ENCODE assay signal across 20 cellular contexts in genomic region chrX:2321411-2321810, GRCh38.
DNase-seq lines count a peak whose midpoint lies in the region; ATAC-seq, FAIRE-seq and TF ChIP-seq lines count a peak whose summit lies in the region.
"Had no signal": no experiment of that assay in that cellular context is flagged by ENCODE, and none has a peak within 500 bp of the region (broad histone marks: within the 10 kb centered on the region; RNA-seq: fewer than 3 reads in every experiment).

No MANE protein-coding gene starts in this region.

- FAIRE-seq in GM12891 (lab: Jason Lieb, UNC), result no peak

- H3K4me3 Mint-ChIP-seq in neural crest cell (peak overlapping the region; percentile 52), type B pancreatic cell (no peak overlapping the region)
- H3K4me3 Mint-ChIP-seq: activated CD8-positive, alpha-beta T cell treated with anti-CD3 and anti-CD28 coated beads for 36 hours had no signal

- H3K27me3 Mint-ChIP-seq in neural crest cell (ENCODE audit: low read depth) (no peaks in the 10 kb centered on the region), type B pancreatic cell (no peaks in the 10 kb centered on the region)
- H3K27me3 Mint-ChIP-seq: activated CD8-positive, alpha-beta T cell treated with anti-CD3 and anti-CD28 coated beads for 36 hours had no signal

- no peak for TF ChIP-seq CTCF in VCaP (conservative IDR thresholded peaks at IDR 0.05)
- no peak for TF ChIP-seq CTCF in neural crest cell (conservative IDR thresholded peaks at IDR 0.05)
- no peak for TF ChIP-seq CTCF in type B pancreatic cell (conservative IDR thresholded peaks at IDR 0.05)

- H3K36me3 Mint-ChIP-seq in neural crest cell (ENCODE audit: low read depth) (peaks cover 5% of the 10 kb centered on the region), type B pancreatic cell (peaks cover 4% of the 10 kb centered on the region)

- intact Hi-C loops in left ventricle myocardium superior (cut with micrococcal nuclease) (no loop called here), posterior vena cava (cut with DNase I) (no loop called here)

- no peak overlapping the region for H3K27ac Mint-ChIP-seq in neural crest cell (ENCODE audit: unreplicated experiment)
- peak overlapping the region; percentile 46 for H3K27ac Mint-ChIP-seq in type B pancreatic cell
- H3K27ac Mint-ChIP-seq: activated CD8-positive, alpha-beta T cell treated with anti-CD3 and anti-CD28 coated beads for 36 hours had no signal

- TF ChIP-seq POLR2A in GM12891 (IDR thresholded peaks at IDR 0.05; ENCODE audit: low read depth, low read length), result no peak

- ATAC-seq in left ventricle myocardium superior (peak; percentile 49), GM21515 (IDR thresholded peaks at IDR 0.05; ENCODE audit: unreplicated experiment) (no peak)
- ATAC-seq: activated CD4-positive, CD25-positive, alpha-beta regulatory T cell treated with anti-CD3 and anti-CD28 coated beads, Interleukin-2, amount 50 U/mL, for 24 hours; activated CD8-positive, alpha-beta T cell treated with anti-CD3 and anti-CD28 coated beads for 36 hours; left colon; SK-N-SH treated with all-trans-retinoic acid at 6 μM for 48 hours had no signal

- H3K9me3 Mint-ChIP-seq in neural crest cell (peaks cover 3% of the 10 kb centered on the region), type B pancreatic cell (peaks cover 5% of the 10 kb centered on the region)

- H3K4me1 Mint-ChIP-seq in neural crest cell, result peaks cover 47% of the 10 kb centered on the region
- peaks cover 16% of the 10 kb centered on the region for H3K4me1 Mint-ChIP-seq in type B pancreatic cell (ENCODE audit: unreplicated experiment)

- peak overlapping the region; percentile 37; the same call in 1 of the 2 replicates for H3K27ac ChIP-seq in VCaP

- DNase-seq in left ventricle myocardium superior (no peak), neural crest cell (ENCODE audit: low read depth, low spot score) (no peak), type B pancreatic cell (ENCODE audit: extremely low spot score, unreplicated experiment) (no peak), posterior vena cava (ENCODE audit: low spot score) (no peak), GM12891 (ENCODE audit: insufficient read length, low spot score) (no peak)
- DNase-seq: activated CD8-positive, alpha-beta T cell treated with anti-CD3 and anti-CD28 coated beads for 36 hours; activated gamma-delta T cell treated with Interleukin-2 at 50 U/mL for 16 hours; activated T-cell treated with anti-CD3 and anti-CD28 coated beads for 4 hours; DMS79; left colon; NCI-H146; NCI-H2171; NCI-H524; occipital lobe; RPMI8226; T-helper 9 cell had no signal

TF ChIP-seq in GM12891, 5 proteins besides CTCF, POLR2A, EP300 and RAD21:
- TF ChIP-seq POLR2AphosphoS5 (IDR thresholded peaks at IDR 0.05; ENCODE audit: low read depth, low read length) (no peak), TAF1 (IDR thresholded peaks at IDR 0.05; ENCODE audit: low read depth, low read length) (no peak), POU2F2 (IDR thresholded peaks at IDR 0.05; ENCODE audit: low read depth, low read length) (no peak), SPI1 (IDR thresholded peaks at IDR 0.05; ENCODE audit: low read depth, low read length) (no peak), PAX5 (IDR thresholded peaks at IDR 0.05; ENCODE audit: insufficient read depth, low read length, severe bottlenecking) (no peak)
